In the genomic region with DNA sequence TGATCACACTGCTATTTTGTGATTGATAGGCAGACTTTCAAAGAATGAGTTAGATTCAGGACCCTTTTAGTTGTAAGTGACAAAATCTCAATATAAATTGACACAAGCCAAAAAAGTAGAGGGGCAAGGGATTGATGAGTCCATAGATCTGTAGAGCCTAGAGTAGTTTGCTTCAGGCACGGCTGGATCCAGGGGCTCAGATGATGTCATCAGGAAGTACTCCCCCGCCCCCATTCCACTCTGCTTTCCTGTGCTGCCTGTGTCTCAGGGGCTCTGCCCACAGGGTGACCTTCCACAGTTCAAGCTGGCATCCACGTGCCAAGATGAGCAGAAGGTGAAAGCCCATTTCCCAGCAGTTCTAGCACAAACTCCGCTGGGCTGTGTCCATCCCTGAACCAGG, we compare ENCODE assay signal across 17 cellular contexts. TPM values are rescaled to one million over a fixed set of nuclear protein-coding genes. Genes with fewer than 3 reads are reported as not detected.
DNase-seq lines count a peak whose midpoint lies in the region; ATAC-seq, FAIRE-seq and TF ChIP-seq lines count a peak whose summit lies in the region.
"Had no signal": no experiment of that assay in that cellular context is flagged by ENCODE, and none has a peak within 500 bp of the region (broad histone marks: within the 10 kb centered on the region; RNA-seq: fewer than 3 reads in every experiment).

No MANE protein-coding gene starts in this region.

- intact Hi-C loops in K562 (cut with micrococcal nuclease) = no loop called here
- intact Hi-C loops in esophagus muscularis mucosa (cut with DNase I) = no loop called here
- intact Hi-C loops in sigmoid colon (cut with DNase I) = no loop called here
- intact Hi-C loops in transverse colon (cut with DNase I; ENCODE audit: low total_unique reads) = no loop called here
- intact Hi-C loops in cardiac septum (cut with DNase I) = no loop called here

- WGBS in K562 (ENCODE audit: insufficient coverage, low coverage, missing lambda C conversion rate) = 0% methylated on average over 4 of the region's 4 CpGs
- 83% methylated on average over 3 of the region's 4 CpGs for WGBS in esophagus muscularis mucosa
- WGBS in sigmoid colon, 2 donors = 91 to 92% methylated on average over 4 of the region's 4 CpGs
- 93 to 100% methylated on average over 1 to 4 of the region's 4 CpGs for WGBS in transverse colon (ENCODE audit: low coverage in 1 of 2), 2 donors

- H2AFZ ChIP-seq in K562 (ENCODE audit: low read depth, low read length) = no peak overlapping the region

- H3K9me3 ChIP-seq in K562 (replicated peaks; ENCODE audit: control insufficient read depth, insufficient read depth, low read depth, low read length) = no peaks in the 10 kb centered on the region
- H3K9me3 ChIP-seq in esophagus muscularis mucosa = no peaks in the 10 kb centered on the region
- no peaks in the 10 kb centered on the region for H3K9me3 ChIP-seq in sigmoid colon
- no peaks in the 10 kb centered on the region for H3K9me3 ChIP-seq in transverse colon
- H3K9me3 ChIP-seq: A549, BE2C, Caco-2 had no signal

- CTCF ChIA-PET in K562 (lab: Yijun Ruan, JAX; ENCODE audit: low intra/inter-chr PET ratio) = no interaction called here

- H3K36me3 ChIP-seq in K562 (ENCODE audit: control insufficient read depth, insufficient read depth, low read length) (no peaks in the 10 kb centered on the region), esophagus muscularis mucosa (peaks cover 15 to 87% (median 57%) of the 10 kb centered on the region in 4 donors), sigmoid colon (peaks cover 8 to 40% (median 27%) of the 10 kb centered on the region in 4 donors), transverse colon (no peaks in the 10 kb centered on the region)

- TF ChIP-seq CTCF in K562 (IDR thresholded peaks at IDR 0.05 in 2 of 3, conservative IDR thresholded peaks at IDR 0.05 in 1 of 3; ENCODE audit: insufficient read depth in 2 of 3, low read depth in 1 of 3, low read length in 3 of 3) = no peak
- TF ChIP-seq CTCF in esophagus muscularis mucosa (IDR thresholded peaks at IDR 0.05) = no peak
- no peak for TF ChIP-seq CTCF in sigmoid colon (IDR thresholded peaks at IDR 0.05)
- TF ChIP-seq CTCF in transverse colon (IDR thresholded peaks at IDR 0.05) = no peak

- H3K27me3 ChIP-seq in K562 (ENCODE audit: control insufficient read depth in 2 of 2, insufficient read depth in 2 of 2, low read length in 2 of 2) (peaks cover 0 to 40% of the 10 kb centered on the region in 2 experiments; a peak in 3 of 5 replicates), esophagus muscularis mucosa (no peaks in the 10 kb centered on the region), sigmoid colon (no peaks in the 10 kb centered on the region), transverse colon (no peaks in the 10 kb centered on the region)
- H3K27me3 ChIP-seq: BE2C had no signal

- DNase-seq in K562 (ENCODE audit: extremely low read depth in 1 of 4, low spot score in 3 of 4) (no peak), esophagus muscularis mucosa (ENCODE audit: extremely low spot score) (no peak), sigmoid colon (no peak), transverse colon (no peak), glomerular visceral epithelial cell (ENCODE audit: extremely low spot score) (no peak), cardiac septum (ENCODE audit: low spot score) (no peak)
- no peak for DNase-seq in activated CD4-positive, alpha-beta T cell treated with anti-CD3 and anti-CD28 coated beads for 4 hours
- DNase-seq: BE2C; Caco-2; CD8-positive, alpha-beta memory T cell; GF-D8; HCEC 1CT; HFFc6; IMR-90 had no signal

- ATAC-seq in K562 = no peak
- no peak for ATAC-seq in HG03565 (IDR thresholded peaks at IDR 0.05; ENCODE audit: unreplicated experiment)
- ATAC-seq: A549 had no signal

- no peak for FAIRE-seq in K562 (lab: Jason Lieb, UNC)
- FAIRE-seq: A549, GM19239 had no signal

- in situ Hi-C loops in K562 (cut with MboI) = no loop called here
- in situ Hi-C loops in transverse colon (cut with MboI; ENCODE audit: low pct_ligation_motif_present in 1 of 4, low pct_unique_long_range_greater_than_20kb in 1 of 4, low sequenced_read_pairs in 3 of 4) = no loop called here

- H3K9me1 ChIP-seq in K562 (ENCODE audit: control insufficient read depth, insufficient read depth, low read length) = no peaks in the 10 kb centered on the region

- TF ChIP-seq POLR2A in K562 (conservative IDR thresholded peaks at IDR 0.05) (no peak), esophagus muscularis mucosa (IDR thresholded peaks at IDR 0.05; ENCODE audit: low read depth) (no peak), sigmoid colon (IDR thresholded peaks at IDR 0.05) (no peak), transverse colon (IDR thresholded peaks at IDR 0.05) (no peak)

- H3K4me2 ChIP-seq in K562 (ENCODE audit: insufficient read depth, low read length) = no peak overlapping the region
- H3K4me2 ChIP-seq: A549 had no signal

- peaks cover 4% of the 10 kb centered on the region; the same call in 1 of the 2 replicates for H4K20me1 ChIP-seq in K562 (replicated peaks; ENCODE audit: control insufficient read depth, insufficient read depth, low read length)

- H3K4me1 ChIP-seq in K562 (replicated peaks in 1 of 2; ENCODE audit: control insufficient read depth in 2 of 2, insufficient read depth in 2 of 2, low read length in 2 of 2) (peaks cover 0 to 5% of the 10 kb centered on the region in 2 experiments; a peak in 2 of 5 replicates), esophagus muscularis mucosa (peaks cover 43 to 52% (median 50%) of the 10 kb centered on the region in 4 donors), sigmoid colon (peaks cover 0 to 36% (median 30%) of the 10 kb centered on the region in 4 donors), transverse colon (peaks cover 10 to 31% (median 18%) of the 10 kb centered on the region in 4 donors)
- H3K4me1 ChIP-seq: A549 had no signal

- H3K27ac ChIP-seq in K562 (ENCODE audit: extremely low read depth, low read depth, low read length) = no peak overlapping the region
- peak overlapping the region; percentile 82 to 97 (median 94) for H3K27ac ChIP-seq in esophagus muscularis mucosa (replicated peaks in 1 of 4)
- H3K27ac ChIP-seq in sigmoid colon = peak overlapping the region in 3 of 4 donors; percentile 81 to 96 (median 93)
- H3K27ac ChIP-seq in transverse colon = peak overlapping the region in 3 of 4 donors; percentile 64 to 80 (median 71)
- H3K27ac ChIP-seq: A549 had no signal

- H3K79me2 ChIP-seq in K562 (ENCODE audit: control insufficient read depth, insufficient read depth, low read length) = no peaks in the 10 kb centered on the region

- no peak for TF ChIP-seq RAD21 in K562 (CRISPR knock-in tag; conservative IDR thresholded peaks at IDR 0.05 in 1 of 2, IDR thresholded peaks at IDR 0.05 in 1 of 2)

- BruUV-seq in K562 (replicated peaks; lab: Mats Ljungman, UMichigan) = no TSS peak

- TF ChIP-seq EP300 in K562 (IDR thresholded peaks at IDR 0.05; ENCODE audit: low read length) = no peak
- no peak for TF ChIP-seq EP300 in esophagus muscularis mucosa (IDR thresholded peaks at IDR 0.05)
- no peak for TF ChIP-seq EP300 in sigmoid colon (IDR thresholded peaks at IDR 0.05)
- TF ChIP-seq EP300 in transverse colon (IDR thresholded peaks at IDR 0.05; ENCODE audit: low read depth) = no peak

- H3K4me3 ChIP-seq in K562 (no peak overlapping the region), esophagus muscularis mucosa (no peak overlapping the region), sigmoid colon (no peak overlapping the region), transverse colon (no peak overlapping the region)
- H3K4me3 ChIP-seq: A549 had no signal

- POLR2A ChIA-PET in K562 (lab: Yijun Ruan, JAX) = interaction anchor here (1.0 kb wide), 1 partner anchor 14 kb away, joined by 3 read pairs; no protein-coding TSS in a partner anchor

- H3K9ac ChIP-seq in K562 (ENCODE audit: insufficient read depth in 1 of 2, low read depth in 2 of 2, low read length in 2 of 2) = no peak overlapping the region

TF ChIP-seq in K562, 482 proteins besides CTCF, POLR2A, EP300 and RAD21 (continues in another document):
- no peak for TF ChIP-seq FOXM1 (IDR thresholded peaks at IDR 0.05; ENCODE audit: low read depth)
- no peak for TF ChIP-seq FOXM1 (CRISPR knock-in tag; IDR thresholded peaks at IDR 0.05; ENCODE audit: low read depth)
- TF ChIP-seq, protein P1, sequence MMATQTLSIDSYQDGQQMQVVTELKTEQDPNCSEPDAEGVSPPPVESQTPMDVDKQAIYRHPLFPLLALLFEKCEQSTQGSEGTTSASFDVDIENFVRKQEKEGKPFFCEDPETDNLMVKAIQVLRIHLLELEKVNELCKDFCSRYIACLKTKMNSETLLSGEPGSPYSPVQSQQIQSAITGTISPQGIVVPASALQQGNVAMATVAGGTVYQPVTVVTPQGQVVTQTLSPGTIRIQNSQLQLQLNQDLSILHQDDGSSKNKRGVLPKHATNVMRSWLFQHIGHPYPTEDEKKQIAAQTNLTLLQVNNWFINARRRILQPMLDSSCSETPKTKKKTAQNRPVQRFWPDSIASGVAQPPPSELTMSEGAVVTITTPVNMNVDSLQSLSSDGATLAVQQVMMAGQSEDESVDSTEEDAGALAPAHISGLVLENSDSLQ (IDR thresholded peaks at IDR 0.05) = no peak

RNA-seq across cellular contexts. Expression of a gene that starts 13.6 kb away (rescaled TPM):
- total RNA-seq in K562 (2011; cell fraction: chromatin; rRNA removed; ENCODE audit: low replicate concordance) = 0.42 TPM in 1 of 2 replicates, not detected in the other
- total RNA-seq in K562 (2011; cell fraction: nucleolus; rRNA removed) = 0.33 TPM in 1 of 2 replicates, not detected in the other
- 0.44 TPM in 1 of 2 replicates, not detected in the other for total RNA-seq in K562 (2011; cell fraction: nucleoplasm; rRNA removed)
- total RNA-seq in K562 (2014; rRNA removed) (0.82 TPM in 1 of 2 replicates, not detected in the other), K562 (2014; rRNA removed; fragmentation: Illumina TruSeq; extraction: Trizol) (not detected in 2 replicates), K562 (2015; rRNA removed; fragmentation: Illumina TruSeq; extraction: Trizol) (0.04 TPM in 1 of 2 replicates, not detected in the other), K562 (2021) (0.27 and 0.29 TPM in 2 replicates), esophagus muscularis mucosa (100 to 1,000 TPM in 2 of 4 donors, 10 to 100 TPM in 2; 62.3 to 159 (median 104) TPM), sigmoid colon (10 to 100 TPM; 34.6 to 69.0 (median 47.2) TPM), transverse colon (10 to 100 TPM; 11.5 to 23.5 (median 20.8) TPM), cardiac septum (48.4 TPM)
- polyA plus RNA-seq in K562 (2011; rRNA removed) (0.01 and 0.03 TPM in 2 replicates), K562 (2014; fragmentation: Illumina TruSeq; extraction: Trizol) (0.03 and 0.12 TPM in 2 replicates), K562 (2014; fragmentation: Nextera tagmentation; extraction: Ambion mirVana) (not detected), K562 (2014; rRNA removed) (not detected in 2 replicates), sigmoid colon (10 to 100 TPM in 1 of 3 donors, 1 to 10 TPM in 2; 1.4 to 10.1 (median 3.6) TPM)
- 0.01 TPM in 1 of 2 replicates, not detected in the other for polyA plus RNA-seq in K562 (2011; cell fraction: cytosol; rRNA removed)
- 0.17 TPM in 1 of 2 replicates, not detected in the other for polyA plus RNA-seq in K562 (2011; cell fraction: nucleus; rRNA removed)
- 0.26 and 0.62 TPM in 2 replicates for polyA plus RNA-seq in K562 (2012)
- polyA minus RNA-seq in K562 (2011; rRNA and poly(A)+ RNA removed) = not detected in 2 replicates
- not detected in 2 replicates for polyA minus RNA-seq in K562 (2011; cell fraction: cytosol; rRNA and poly(A)+ RNA removed)
- 0.13 TPM in 1 of 2 replicates, not detected in the other for polyA minus RNA-seq in K562 (2011; cell fraction: nucleus; rRNA and poly(A)+ RNA removed)

Comparison
In these comparisons a context has a peak if more than half of its experiments do, and no peak if none do; other contexts are left out.
1. RNA of a gene that starts 13.6 kb away (total RNA-seq): 62.3 to 159 TPM in esophagus muscularis mucosa, 48.4 TPM in cardiac septum (single experiment), 34.6 to 69.0 TPM in sigmoid colon and 11.5 to 23.5 TPM in transverse colon; 0.04 to 0.82 TPM in K562; every median in the first group is over 4 times any median in the second.